In the genomic region with DNA sequence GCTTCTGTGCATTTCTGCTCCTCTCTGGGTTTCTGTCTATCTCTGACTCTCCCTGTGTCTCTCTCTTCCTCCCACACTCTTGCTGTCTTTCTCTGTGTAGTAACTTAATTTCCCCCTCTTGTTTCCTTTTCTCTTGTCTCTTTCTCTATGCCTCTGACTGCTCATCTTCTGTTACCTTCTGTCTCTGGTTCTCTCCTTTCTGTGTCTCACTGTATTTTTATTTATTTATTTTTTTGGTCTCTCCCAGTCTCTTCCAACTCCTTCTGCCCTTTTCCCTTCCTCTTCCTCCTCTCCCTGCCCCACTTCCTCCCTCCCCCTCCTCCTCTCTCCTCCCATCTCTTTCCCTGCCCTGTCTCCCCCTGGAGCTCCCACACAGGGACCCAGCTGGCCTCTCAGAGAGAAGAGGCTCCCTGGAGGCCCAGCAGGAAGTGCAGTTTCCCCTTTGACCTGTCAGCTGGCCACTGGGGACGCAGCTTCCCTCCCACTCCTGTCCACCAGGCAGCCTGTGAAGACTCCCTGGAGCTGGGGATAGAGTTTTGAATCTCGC, we compare ENCODE assay signal across 8 cellular contexts. TPM values are rescaled to one million over a fixed set of nuclear protein-coding genes. Genes with fewer than 3 reads are reported as not detected.
A peak's percentile ranks its signal among the peaks of the same experiment; 100 is the strongest.
DNase-seq lines count a peak whose midpoint lies in the region; ATAC-seq, FAIRE-seq and TF ChIP-seq lines count a peak whose summit lies in the region.

No MANE protein-coding gene starts in this region.

- H3K4me3 Mint-ChIP-seq in CD14-positive monocyte (peak overlapping the region in 1 of 2 donors; percentile 26), astrocyte (ENCODE audit: unreplicated experiment) (no peak overlapping the region)

- H2BK15ac ChIP-seq in mesenchymal stem cell (ENCODE audit: low read depth, poor library complexity, severe bottlenecking): peak overlapping the region; percentile 63

- peak overlapping the region; percentile 93 to 99 for H3K4ac ChIP-seq in mesenchymal stem cell (ENCODE audit: low read depth in 1 of 2, low read length in 2 of 2)

- H3K4me2 ChIP-seq in astrocyte (ENCODE audit: low read length) (peak overlapping the region; percentile 33), mesenchymal stem cell (ENCODE audit: low read length, poor library complexity, severe bottlenecking) (peak overlapping the region; percentile 12)

- no peak for TF ChIP-seq POLR2A in thyroid gland (IDR thresholded peaks at IDR 0.05)

- H3K27ac ChIP-seq in HL-60 (replicated peaks) (peak overlapping the region; percentile 58), astrocyte (ENCODE audit: low read depth, low read length) (peak overlapping the region; percentile 6), mesenchymal stem cell (ENCODE audit: low read length, poor library complexity, severe bottlenecking) (peak overlapping the region; percentile 73), thyroid gland (peak overlapping the region in 1 of 3 donors; percentile 10)

- H4K8ac ChIP-seq in mesenchymal stem cell (ENCODE audit: low read length): peak overlapping the region; percentile 90

- H3K4me1 ChIP-seq in astrocyte (ENCODE audit: insufficient read depth, low read length) (peaks cover 21% of the 10 kb centered on the region), mesenchymal stem cell (ENCODE audit: control insufficient read depth, insufficient read depth, low read depth, low read length) (peaks cover 16% of the 10 kb centered on the region), thyroid gland (peaks cover 0 to 6% of the 10 kb centered on the region in 2 donors)

- no peak overlapping the region for H3K4me3 ChIP-seq in HL-60 (replicated peaks; ENCODE audit: insufficient read depth, low read length)
- H3K4me3 ChIP-seq in astrocyte (ENCODE audit: insufficient read depth, low read depth, low read length): no peak overlapping the region
- H3K4me3 ChIP-seq in mesenchymal stem cell (ENCODE audit: insufficient read depth in 1 of 2, low read depth in 1 of 2, low read length in 2 of 2): no peak overlapping the region
- no peak overlapping the region for H3K4me3 ChIP-seq in thyroid gland (replicated peaks in 1 of 3)

- H2BK5ac ChIP-seq in mesenchymal stem cell (ENCODE audit: low read depth, low read length, poor library complexity, severe bottlenecking): peak overlapping the region; percentile 48

- H3K79me1 ChIP-seq in mesenchymal stem cell (replicated peaks; ENCODE audit: low read length, poor library complexity, severe bottlenecking): peaks cover under 1% of the 10 kb centered on the region

- H3K9me3 Mint-ChIP-seq in CD14-positive monocyte: peaks cover 0 to 3% (median 0%) of the 10 kb centered on the region in 7 donors
- H3K9me3 Mint-ChIP-seq in astrocyte (ENCODE audit: unreplicated experiment): no peaks in the 10 kb centered on the region

- H2BK12ac ChIP-seq in mesenchymal stem cell (ENCODE audit: low read length in 2 of 2): peak overlapping the region; percentile 95 to 98

- peak overlapping the region; percentile 97 for H2BK120ac ChIP-seq in mesenchymal stem cell (ENCODE audit: low read depth, low read length)

- TF ChIP-seq CTCF in CD14-positive monocyte (IDR thresholded peaks at IDR 0.05) (no peak), HL-60 (IDR thresholded peaks at IDR 0.05; ENCODE audit: insufficient read depth, low read length) (no peak), astrocyte (IDR thresholded peaks at IDR 0.05; ENCODE audit: insufficient read depth, low read depth, low read length) (no peak), thyroid gland (IDR thresholded peaks at IDR 0.05) (no peak)

- H3K27me3 ChIP-seq in HL-60 (ENCODE audit: insufficient read depth, poor library complexity, severe bottlenecking): no peaks in the 10 kb centered on the region
- no peaks in the 10 kb centered on the region for H3K27me3 ChIP-seq in astrocyte (ENCODE audit: insufficient read depth, low read length)
- H3K27me3 ChIP-seq in mesenchymal stem cell (ENCODE audit: control insufficient read depth in 1 of 2, insufficient read depth in 1 of 2, low read length in 2 of 2): no peaks in the 10 kb centered on the region
- no peaks in the 10 kb centered on the region for H3K27me3 ChIP-seq in thyroid gland

- peak overlapping the region; percentile 92 for H4K91ac ChIP-seq in mesenchymal stem cell (ENCODE audit: low read length)

- no peaks in the 10 kb centered on the region for H3K79me2 ChIP-seq in astrocyte (ENCODE audit: insufficient read depth, low read length)

- no peak for ATAC-seq in GM19324 (IDR thresholded peaks at IDR 0.05; ENCODE audit: low FRiP score, unreplicated experiment)

- no peak overlapping the region for H3K9ac ChIP-seq in astrocyte (ENCODE audit: low read length)
- no peak overlapping the region for H3K9ac ChIP-seq in mesenchymal stem cell (ENCODE audit: low read length)

- peak overlapping the region; percentile 92 to 97 for H3K18ac ChIP-seq in mesenchymal stem cell (ENCODE audit: low read depth in 1 of 2, low read length in 2 of 2)

- peak overlapping the region; percentile 46 to 82 (median 77) for H3K27ac Mint-ChIP-seq in CD14-positive monocyte
- peak overlapping the region; percentile 73 for H3K27ac Mint-ChIP-seq in astrocyte (ENCODE audit: unreplicated experiment)

- peaks cover 2 to 3% of the 10 kb centered on the region in 2 donors for H3K36me3 Mint-ChIP-seq in CD14-positive monocyte
- H3K36me3 Mint-ChIP-seq in astrocyte (ENCODE audit: low read depth, unreplicated experiment): no peaks in the 10 kb centered on the region

- H3K27me3 Mint-ChIP-seq in CD14-positive monocyte (ENCODE audit: low read depth in 3 of 3) (no peaks in the 10 kb centered on the region), astrocyte (ENCODE audit: low read depth, unreplicated experiment) (no peaks in the 10 kb centered on the region)

- H2AFZ ChIP-seq in astrocyte (ENCODE audit: low read depth, low read length) (peak overlapping the region; percentile 34), mesenchymal stem cell (ENCODE audit: low read depth, low read length) (no peak overlapping the region)

- peak overlapping the region in 1 of 2 experiments; percentile 68 for H3K23ac ChIP-seq in mesenchymal stem cell (ENCODE audit: low read length in 2 of 2)

- H2AK5ac ChIP-seq in mesenchymal stem cell (ENCODE audit: low read length, severe bottlenecking): peak overlapping the region; percentile 98

- peaks cover 42% of the 10 kb centered on the region for H3K4me1 Mint-ChIP-seq in CD14-positive monocyte
- H3K4me1 Mint-ChIP-seq in astrocyte (ENCODE audit: low read depth, unreplicated experiment): peaks cover 18% of the 10 kb centered on the region

- DNase-seq in CD14-positive monocyte (ENCODE audit: low spot score) (no peak), HL-60 (ENCODE audit: low read depth in 1 of 2, low spot score in 1 of 2) (no peak), astrocyte (ENCODE audit: low read depth) (no peak), mesenchymal stem cell (peak; percentile 85), NCI-H2081 (lab: John Stamatoyannopoulos, UW) (no peak), thyroid gland (no peak)
- no peak for DNase-seq in effector CD8-positive, alpha-beta T cell (lab: John Stamatoyannopoulos, UW)

- H3K36me3 ChIP-seq in astrocyte (ENCODE audit: insufficient read depth, low read length) (no peaks in the 10 kb centered on the region), mesenchymal stem cell (ENCODE audit: control insufficient read depth in 1 of 2, insufficient read depth in 2 of 2, low read depth in 1 of 2, low read length in 2 of 2) (no peaks in the 10 kb centered on the region), thyroid gland (no peaks in the 10 kb centered on the region)

- intact Hi-C loops in CD14-positive monocyte (cut with micrococcal nuclease): no loop called here
- intact Hi-C loops in thyroid gland (cut with DNase I): no loop called here

- no peaks in the 10 kb centered on the region for H4K20me1 ChIP-seq in astrocyte (ENCODE audit: insufficient read depth, low read length)

- H3K14ac ChIP-seq in mesenchymal stem cell (ENCODE audit: low read length in 2 of 2): peak overlapping the region in 1 of 2 experiments; percentile 83

- no peaks in the 10 kb centered on the region for H3K9me3 ChIP-seq in astrocyte (ENCODE audit: insufficient read depth, low read depth, low read length)
- no peaks in the 10 kb centered on the region for H3K9me3 ChIP-seq in mesenchymal stem cell (ENCODE audit: control insufficient read depth, low read length)
- H3K9me3 ChIP-seq in thyroid gland: no peaks in the 10 kb centered on the region

- WGBS in mesenchymal stem cell: 7% methylated on average over 1 of the region's 2 CpGs
- 73 to 92% methylated on average over 2 of the region's 2 CpGs for WGBS in thyroid gland, 2 donors

- no peak for FAIRE-seq in astrocyte (lab: Jason Lieb, UNC)

RNA-seq across cellular contexts. Expression of gene MYH9, which starts 38.3 kb away (rescaled TPM):
- 10 to 100 TPM; 35.6 to 79.5 TPM for polyA plus RNA-seq in CD14-positive monocyte
- total RNA-seq in astrocyte (2,278 and 2,469 TPM in 2 replicates), thyroid gland (100 to 1,000 TPM; 228 to 375 (median 275) TPM)
- polyA plus RNA-seq in mesenchymal stem cell (2013, experiment 1 of 2): 369 TPM
- 336 TPM for polyA plus RNA-seq in mesenchymal stem cell (2013, experiment 2 of 2)

RNA-seq across cellular contexts. Expression of gene TXN2, which starts 55.4 kb away (rescaled TPM):
- 100 to 1,000 TPM; 140 to 141 TPM for polyA plus RNA-seq in CD14-positive monocyte
- total RNA-seq in astrocyte (56.4 and 61.0 TPM in 2 replicates), thyroid gland (100 to 1,000 TPM in 1 of 4 donors, 10 to 100 TPM in 3; 56.7 to 115 (median 75.6) TPM)
- polyA plus RNA-seq in mesenchymal stem cell (2013, experiment 1 of 2): 66.7 TPM
- polyA plus RNA-seq in mesenchymal stem cell (2013, experiment 2 of 2): 65.6 TPM
